6 cellular contexts compared by ENCODE assay signal in genomic region chr19:47236072-47236471, GRCh38. TPM values are rescaled to one million over a fixed set of nuclear protein-coding genes. Genes with fewer than 3 reads are reported as not detected.
DNase-seq lines count a peak whose midpoint lies in the region; ATAC-seq, FAIRE-seq and TF ChIP-seq lines count a peak whose summit lies in the region.
"Not testable (repeated sequence)": the region's sequence is repeated elsewhere in the genome, so short reads cannot be mapped to it uniquely, and the experiment has no call there.

No MANE protein-coding gene starts in this region.

- not testable (repeated sequence) for H3K36me3 Mint-ChIP-seq in CD4-positive, alpha-beta T cell (ENCODE audit: low read depth); activated naive CD4-positive, alpha-beta T cell treated with anti-CD3 and anti-CD28 coated beads for 36 hours (ENCODE audit: low read depth); neural crest cell (ENCODE audit: low read depth)
- peaks cover 14% of the 10 kb centered on the region for H3K36me3 Mint-ChIP-seq in stimulated activated effector memory CD8-positive, alpha-beta T cell treated with anti-CD3 and anti-CD28 coated beads, Interleukin-12 subunit alpha, Interleukin-12 subunit beta, amount 100 ng/mL, for 72 hours

- H3K27me3 Mint-ChIP-seq in CD4-positive, alpha-beta T cell; activated naive CD4-positive, alpha-beta T cell treated with anti-CD3 and anti-CD28 coated beads for 36 hours (ENCODE audit: low read depth): not testable (repeated sequence)
- peaks cover 20% of the 10 kb centered on the region for H3K27me3 Mint-ChIP-seq in neural crest cell (ENCODE audit: low read depth)

- H3K27me3 ChIP-seq in CD4-positive, alpha-beta T cell (ENCODE audit: control insufficient read depth, insufficient read depth, low read length); IMR-90 (ENCODE audit: control insufficient read depth, insufficient read depth, low read length): not testable (repeated sequence)
- H3K27me3 ChIP-seq in H1 (replicated peaks in 1 of 4; ENCODE audit: control insufficient read depth in 3 of 4, extremely low read depth in 1 of 4, insufficient read depth in 3 of 4, low read length in 3 of 4), result peaks cover 0 to 17% (median 16%) of the 10 kb centered on the region in 4 experiments; a peak in 6 of 7 replicates

- H4K91ac ChIP-seq in IMR-90 (ENCODE audit: insufficient read depth, low read depth, low read length); H1 (replicated peaks; ENCODE audit: insufficient read length, low read length): not testable (repeated sequence)

- H3K79me1 ChIP-seq in IMR-90 (ENCODE audit: low read depth in 1 of 2, low read length in 2 of 2), result peaks cover 4 to 15% of the 10 kb centered on the region in 2 experiments
- not testable (repeated sequence) for H3K79me1 ChIP-seq in H1 (ENCODE audit: low read depth, low read length)

- WGBS in IMR-90 (ENCODE audit: extremely low coverage in 2 of 2, insufficient read length in 1 of 2), 2 experiments, result no CpG with 5 or more reads among the region's 4 CpGs
- 94% methylated on average over 4 of the region's 4 CpGs; no CpG with 5 or more reads in 1 of the 2 experiments for WGBS in H1 (ENCODE audit: extremely low coverage in 1 of 2, insufficient coverage in 1 of 2, insufficient read length in 1 of 2, insufficient replicate concordance in 2 of 2, low coverage in 1 of 2, low lambda C conversion rate in 2 of 2, missing lambda C conversion rate in 1 of 2), 2 experiments

- BruUV-seq in IMR-90 (replicated peaks; lab: Mats Ljungman, UMichigan), result not testable (repeated sequence)

- peaks cover 24% of the 10 kb centered on the region for H3K4me1 Mint-ChIP-seq in CD4-positive, alpha-beta T cell (ENCODE audit: low read depth)
- peaks cover 33% of the 10 kb centered on the region for H3K4me1 Mint-ChIP-seq in activated naive CD4-positive, alpha-beta T cell treated with anti-CD3 and anti-CD28 coated beads for 36 hours (ENCODE audit: low read depth)
- H3K4me1 Mint-ChIP-seq in neural crest cell, result peaks cover 25% of the 10 kb centered on the region
- peaks cover 25% of the 10 kb centered on the region for H3K4me1 Mint-ChIP-seq in stimulated activated effector memory CD8-positive, alpha-beta T cell treated with anti-CD3 and anti-CD28 coated beads, Interleukin-12 subunit alpha, Interleukin-12 subunit beta, amount 100 ng/mL, for 72 hours

- not testable (repeated sequence) for H4K8ac ChIP-seq in IMR-90 (ENCODE audit: low read depth in 2 of 2, low read length in 2 of 2)
- peak overlapping the region; percentile 62; the same call in 1 of the 2 replicates for H4K8ac ChIP-seq in H1 (ENCODE audit: extremely low read depth, insufficient read depth, low read length)

- not testable (repeated sequence) for H3K9me3 ChIP-seq in CD4-positive, alpha-beta T cell (ENCODE audit: control insufficient read depth, low read length); IMR-90 (ENCODE audit: control insufficient read depth, insufficient read depth, low read length); H1 (ENCODE audit: insufficient read depth in 2 of 2, low read depth in 1 of 2, low read length in 1 of 2)

- H3K4me3 ChIP-seq in IMR-90 (ENCODE audit: insufficient read depth, low read depth, low read length); H1 (ENCODE audit: extremely low read depth in 1 of 4, insufficient read depth in 2 of 4, low read depth in 3 of 4, low read length in 4 of 4): not testable (repeated sequence)

- not testable (repeated sequence) for TF ChIP-seq CTCF in CD4-positive, alpha-beta T cell (IDR thresholded peaks at IDR 0.05); IMR-90 (conservative IDR thresholded peaks at IDR 0.05; ENCODE audit: low read depth, low read length); H1 (IDR thresholded peaks at IDR 0.05; ENCODE audit: control extremely low read depth in 1 of 3, insufficient read depth in 1 of 3, low read depth in 1 of 3, low read length in 3 of 3); neural crest cell (conservative IDR thresholded peaks at IDR 0.05)

- not testable (repeated sequence) for H2BK120ac ChIP-seq in IMR-90 (ENCODE audit: low read depth, low read length); H1 (replicated peaks; ENCODE audit: low read depth, low read length)

- H3K4me2 ChIP-seq in IMR-90 (ENCODE audit: low read depth, low read length); H1 (ENCODE audit: insufficient read depth in 1 of 2, low read depth in 2 of 2, low read length in 2 of 2): not testable (repeated sequence)

- H3K23me2 ChIP-seq in H1 (ENCODE audit: low read depth, low read length), result not testable (repeated sequence)

- not testable (repeated sequence) for H3K18ac ChIP-seq in IMR-90 (ENCODE audit: low read depth, low read length); H1 (ENCODE audit: extremely low read depth, low read length)

- not testable (repeated sequence) for H2BK5ac ChIP-seq in IMR-90 (ENCODE audit: low read depth, low read length, poor library complexity, severe bottlenecking); H1 (ENCODE audit: low read depth, low read length)

- peak overlapping the region; percentile 90; the same call in 1 of the 2 replicates for H2BK12ac ChIP-seq in H1 (ENCODE audit: low read depth, low read length)

- POLR2A ChIA-PET in CD4-positive, alpha-beta T cell (lab: Charles Lee); IMR-90 (lab: Charles Lee; ENCODE audit: unreplicated experiment): not testable (repeated sequence)
- POLR2A ChIA-PET in H1 (lab: Charles Lee; ENCODE audit: partially characterized antibody), result interaction anchor here (0.9 to 2.1 kb wide), 3 partner anchors 8 to 15 kb away, joined by 4 to 7 read pairs (median 5); no protein-coding TSS in a partner anchor

- in situ Hi-C loops in IMR-90 (cut with MboI; ENCODE audit: low sequenced_read_pairs), result not testable (repeated sequence)

- not testable (repeated sequence) for H3K56ac ChIP-seq in IMR-90 (ENCODE audit: extremely low read depth, insufficient read depth, low read length); H1 (replicated peaks; ENCODE audit: insufficient read length, low read depth, low read length)

- dilution Hi-C loops in IMR-90 (cut with HindIII; ENCODE audit: low sequenced_read_pairs, unreplicated experiment), result not testable (repeated sequence)

- not testable (repeated sequence) for H3K27ac ChIP-seq in CD4-positive, alpha-beta T cell (ENCODE audit: low read depth, low read length); IMR-90 (ENCODE audit: insufficient read depth, low read length); H1 (ENCODE audit: low read depth, low read length)

- not testable (repeated sequence) for H3K9ac ChIP-seq in IMR-90 (ENCODE audit: low read depth, low read length); H1 (replicated peaks in 1 of 4; ENCODE audit: extremely low read depth in 1 of 4, low read depth in 3 of 4, low read length in 3 of 4)

- DNase-seq in CD4-positive, alpha-beta T cell; IMR-90; activated naive CD4-positive, alpha-beta T cell treated with anti-CD3 and anti-CD28 coated beads for 36 hours; H1 (ENCODE audit: low read depth in 1 of 2, low spot score in 2 of 2); neural crest cell (ENCODE audit: low read depth, low spot score); stimulated activated effector memory CD8-positive, alpha-beta T cell treated with anti-CD3 and anti-CD28 coated beads, Interleukin-12 subunit alpha, Interleukin-12 subunit beta, amount 100 ng/mL, for 72 hours (ENCODE audit: low spot score in 2 of 2): not testable (repeated sequence)

- not testable (repeated sequence) for TF ChIP-seq EP300 in H1 (IDR thresholded peaks at IDR 0.05; ENCODE audit: borderline replicate concordance in 1 of 2, low read depth in 2 of 2, low read length in 2 of 2)

- H3K14ac ChIP-seq in IMR-90 (replicated peaks; ENCODE audit: low read depth, low read length); H1 (ENCODE audit: insufficient read length): not testable (repeated sequence)

- H2BK20ac ChIP-seq in IMR-90 (ENCODE audit: low read depth, low read length), result not testable (repeated sequence)
- H2BK20ac ChIP-seq in H1 (ENCODE audit: low read length), result peak overlapping the region; percentile 86; the same call in 1 of the 2 replicates

- FAIRE-seq in H1 (lab: Jason Lieb, UNC), result not testable (repeated sequence)

- H4K5ac ChIP-seq in IMR-90 (ENCODE audit: low read depth, low read length); H1 (ENCODE audit: insufficient read length, low read depth, low read length): not testable (repeated sequence)

- TF ChIP-seq RAD21 in IMR-90 (IDR thresholded peaks at IDR 0.05; ENCODE audit: low read length); H1 (IDR thresholded peaks at IDR 0.05 in 1 of 2, conservative IDR thresholded peaks at IDR 0.05 in 1 of 2; ENCODE audit: low read depth in 2 of 2, low read length in 2 of 2): not testable (repeated sequence)

- H3K27ac Mint-ChIP-seq in CD4-positive, alpha-beta T cell; neural crest cell (ENCODE audit: unreplicated experiment): not testable (repeated sequence)
- peak overlapping the region; percentile 30 for H3K27ac Mint-ChIP-seq in activated naive CD4-positive, alpha-beta T cell treated with anti-CD3 and anti-CD28 coated beads for 36 hours
- peak overlapping the region; percentile 49 for H3K27ac Mint-ChIP-seq in stimulated activated effector memory CD8-positive, alpha-beta T cell treated with anti-CD3 and anti-CD28 coated beads, Interleukin-12 subunit alpha, Interleukin-12 subunit beta, amount 100 ng/mL, for 72 hours

- CTCF ChIA-PET in CD4-positive, alpha-beta T cell (lab: Charles Lee); IMR-90 (lab: Yijun Ruan, JAX): not testable (repeated sequence)
- CTCF ChIA-PET in activated naive CD4-positive, alpha-beta T cell treated with anti-CD3 and anti-CD28 coated beads for 36 hours (lab: Charles Lee), result interaction anchor here (1.0 kb wide), 1 partner anchor 8 kb away, joined by 4 read pairs; no protein-coding TSS in a partner anchor
- CTCF ChIA-PET in H1 (lab: Charles Lee; ENCODE audit: partially characterized antibody), result interaction anchor here (4.8 to 8.3 kb wide), 2 partner anchors 9 to 25 kb away, joined by 27 to 85 read pairs; no protein-coding TSS in a partner anchor

- ATAC-seq in CD4-positive, alpha-beta T cell (ENCODE audit: poor library complexity); IMR-90 (ENCODE audit: low read depth); stimulated activated effector memory CD8-positive, alpha-beta T cell treated with anti-CD3 and anti-CD28 coated beads, Interleukin-12 subunit alpha, Interleukin-12 subunit beta, amount 100 ng/mL, for 72 hours: not testable (repeated sequence)

- H3K9me1 ChIP-seq in IMR-90 (ENCODE audit: insufficient read depth, low read length), result peaks cover 12% of the 10 kb centered on the region

- H3K4me1 ChIP-seq in IMR-90 (ENCODE audit: control insufficient read depth, insufficient read depth, low read length) (peaks cover 22% of the 10 kb centered on the region), H1 (replicated peaks in 1 of 4; ENCODE audit: control insufficient read depth in 3 of 4, insufficient read depth in 4 of 4, low read length in 3 of 4) (peaks cover 16 to 26% (median 21%) of the 10 kb centered on the region in 4 experiments)

- peak overlapping the region; percentile 34 for H3K4me3 Mint-ChIP-seq in CD4-positive, alpha-beta T cell
- not testable (repeated sequence) for H3K4me3 Mint-ChIP-seq in activated naive CD4-positive, alpha-beta T cell treated with anti-CD3 and anti-CD28 coated beads for 36 hours; stimulated activated effector memory CD8-positive, alpha-beta T cell treated with anti-CD3 and anti-CD28 coated beads, Interleukin-12 subunit alpha, Interleukin-12 subunit beta, amount 100 ng/mL, for 72 hours
- H3K4me3 Mint-ChIP-seq in neural crest cell, result peak overlapping the region; percentile 72

- not testable (repeated sequence) for TF ChIP-seq POLR2A in IMR-90 (IDR thresholded peaks at IDR 0.05; ENCODE audit: low read depth, low read length); H1 (IDR thresholded peaks at IDR 0.05; ENCODE audit: control extremely low read depth in 1 of 2, low read depth in 2 of 2, low read length in 2 of 2)

- H3K4ac ChIP-seq in IMR-90 (ENCODE audit: low read depth, low read length) (0 out of 2 replicates have a peak overlapping the region, but pooled peaks have one; percentile 5), H1 (replicated peaks; ENCODE audit: insufficient read length, low read depth, low read length) (peak overlapping the region; percentile 51)

- H3K36me3 ChIP-seq in IMR-90 (ENCODE audit: control insufficient read depth, insufficient read depth, low read length); H1 (ENCODE audit: control insufficient read depth in 2 of 4, insufficient read depth in 4 of 4, low read length in 3 of 4): not testable (repeated sequence)

- not testable (repeated sequence) for H3K79me2 ChIP-seq in H1 (ENCODE audit: control insufficient read depth in 1 of 2, insufficient read depth in 2 of 2, low read length in 2 of 2)

- H2AK9ac ChIP-seq in IMR-90 (replicated peaks; ENCODE audit: low read depth, low read length, poor library complexity), result not testable (repeated sequence)

- not testable (repeated sequence) for H2BK15ac ChIP-seq in IMR-90 (ENCODE audit: low read depth, low read length)
- H2BK15ac ChIP-seq in H1 (ENCODE audit: low read length), result peak overlapping the region; percentile 88; the same call in 1 of the 2 replicates

- H3K23ac ChIP-seq in IMR-90 (ENCODE audit: low read depth, low read length); H1 (ENCODE audit: insufficient read length): not testable (repeated sequence)

- not testable (repeated sequence) for H3K9me3 Mint-ChIP-seq in CD4-positive, alpha-beta T cell; activated naive CD4-positive, alpha-beta T cell treated with anti-CD3 and anti-CD28 coated beads for 36 hours; neural crest cell; stimulated activated effector memory CD8-positive, alpha-beta T cell treated with anti-CD3 and anti-CD28 coated beads, Interleukin-12 subunit alpha, Interleukin-12 subunit beta, amount 100 ng/mL, for 72 hours

- intact Hi-C loops in CD4-positive, alpha-beta T cell (cut with DNase I, micrococcal nuclease), result loop anchor here in 1 of 2 experiments (10.0 kb wide), 1 partner anchor 521 kb away; the partner anchor contains the start of gene PRKD2
- intact Hi-C loops in IMR-90 (cut with micrococcal nuclease); activated naive CD4-positive, alpha-beta T cell treated with anti-CD3 and anti-CD28 coated beads for 36 hours (cut with micrococcal nuclease): not testable (repeated sequence)

- not testable (repeated sequence) for H2AFZ ChIP-seq in IMR-90 (replicated peaks; ENCODE audit: low read length, poor library complexity); H1 (ENCODE audit: low read length)

- not testable (repeated sequence) for H2AK5ac ChIP-seq in IMR-90 (ENCODE audit: low read depth, low read length)
- H2AK5ac ChIP-seq in H1 (ENCODE audit: low read depth, low read length), result 0 out of 2 replicates have a peak overlapping the region, but pooled peaks have one; percentile 65

- H4K20me1 ChIP-seq in IMR-90 (ENCODE audit: insufficient read depth, low read length); H1 (replicated peaks in 1 of 2; ENCODE audit: control insufficient read depth in 1 of 2, insufficient read depth in 2 of 2, low read length in 2 of 2): not testable (repeated sequence)

RNA-seq across cellular contexts. Expression of gene BBC3, which starts 5.1 kb away (rescaled TPM):
- 10 to 100 TPM; 39.8 to 42.1 TPM for total RNA-seq in CD4-positive, alpha-beta T cell
- total RNA-seq in IMR-90 (2012; rRNA removed), result 1.6 and 1.9 TPM in 2 replicates
- 6.5 and 7.3 TPM in 2 replicates for polyA plus RNA-seq in IMR-90 (2012; rRNA removed)
- 4.4 and 12.4 TPM in 2 replicates for polyA plus RNA-seq in IMR-90 (2012; cell fraction: cytosol; rRNA removed)
- polyA plus RNA-seq in IMR-90 (2012; cell fraction: nucleus; rRNA removed; ENCODE audit: low replicate concordance), result 14.7 and 19.5 TPM in 2 replicates
- 10 to 100 TPM; 55.9 to 59.5 TPM for total RNA-seq in activated naive CD4-positive, alpha-beta T cell treated with anti-CD3 and anti-CD28 coated beads for 36 hours
- 21.6 and 23.3 TPM in 2 replicates for total RNA-seq in H1 (2021; fragmentation: NEBNext Ultra II Directional; extraction: Animal tissue kit (Norgen Biotek cat#: 25700))
- polyA plus RNA-seq in H1 (2011; rRNA removed), result 13.2 and 26.4 TPM in 2 replicates
- 17.9 TPM for polyA plus RNA-seq in H1 (2011; cell fraction: cytosol; rRNA removed)
- 24.4 TPM for polyA plus RNA-seq in H1 (2011; cell fraction: nucleus; rRNA removed)
- 21.4 to 25.1 TPM (median 23.4 TPM) in 4 replicates for polyA plus RNA-seq in H1 (2012, experiment 1 of 2)
- polyA plus RNA-seq in H1 (2012, experiment 2 of 2), result 18.5 TPM
- polyA plus RNA-seq in H1 (2013, experiment 1 of 2), result 7.7 TPM
- polyA plus RNA-seq in H1 (2013, experiment 2 of 2), result 7.8 TPM
- polyA minus RNA-seq in H1 (2011; rRNA and poly(A)+ RNA removed), result 3.1 and 5.8 TPM in 2 replicates
- polyA minus RNA-seq in H1 (2011; cell fraction: cytosol; rRNA and poly(A)+ RNA removed), result 18.3 TPM
- polyA minus RNA-seq in H1 (2011; cell fraction: nucleus; rRNA and poly(A)+ RNA removed), result 17.6 TPM
- total RNA-seq in neural crest cell, result 6.1 and 6.3 TPM in 2 replicates

RNA-seq across cellular contexts. Expression of gene CCDC9, which starts 20.3 kb away (rescaled TPM):
- 10 to 100 TPM; 68.5 to 74.3 TPM for total RNA-seq in CD4-positive, alpha-beta T cell
- total RNA-seq in IMR-90 (2012; rRNA removed) (2.9 and 3.6 TPM in 2 replicates), neural crest cell (24.6 and 26.1 TPM in 2 replicates)
- polyA plus RNA-seq in IMR-90 (2012; rRNA removed) (8.6 and 9.6 TPM in 2 replicates), H1 (2011; rRNA removed) (3.7 and 7.0 TPM in 2 replicates)
- polyA plus RNA-seq in IMR-90 (2012; cell fraction: cytosol; rRNA removed), result 5.6 and 8.4 TPM in 2 replicates
- 29.1 and 33.9 TPM in 2 replicates for polyA plus RNA-seq in IMR-90 (2012; cell fraction: nucleus; rRNA removed; ENCODE audit: low replicate concordance)
- 10 to 100 TPM; 43.6 to 47.7 TPM for total RNA-seq in activated naive CD4-positive, alpha-beta T cell treated with anti-CD3 and anti-CD28 coated beads for 36 hours
- total RNA-seq in H1 (2021; fragmentation: NEBNext Ultra II Directional; extraction: Animal tissue kit (Norgen Biotek cat#: 25700)), result 25.7 and 29.8 TPM in 2 replicates
- polyA plus RNA-seq in H1 (2011; cell fraction: cytosol; rRNA removed), result 8.7 TPM
- 11.6 TPM for polyA plus RNA-seq in H1 (2011; cell fraction: nucleus; rRNA removed)
- polyA plus RNA-seq in H1 (2012, experiment 1 of 2), result 18.0 to 31.1 TPM (median 28.0 TPM) in 4 replicates
- polyA plus RNA-seq in H1 (2012, experiment 2 of 2), result 17.9 TPM
- polyA plus RNA-seq in H1 (2013, experiment 1 of 2), result 13.5 TPM
- 12.8 TPM for polyA plus RNA-seq in H1 (2013, experiment 2 of 2)
- 2.9 and 3.3 TPM in 2 replicates for polyA minus RNA-seq in H1 (2011; rRNA and poly(A)+ RNA removed)
- polyA minus RNA-seq in H1 (2011; cell fraction: cytosol; rRNA and poly(A)+ RNA removed), result 4.3 TPM
- 5.3 TPM for polyA minus RNA-seq in H1 (2011; cell fraction: nucleus; rRNA and poly(A)+ RNA removed)

RNA-seq across cellular contexts. Expression of gene INAFM1, which starts 38.6 kb away (rescaled TPM):
- 10 to 100 TPM; 16.9 to 19.3 TPM for total RNA-seq in CD4-positive, alpha-beta T cell
- total RNA-seq in IMR-90 (2012; rRNA removed) (0.36 and 0.56 TPM in 2 replicates), neural crest cell (10.2 and 10.6 TPM in 2 replicates)
- polyA plus RNA-seq in IMR-90 (2012; rRNA removed) (7.8 and 11.0 TPM in 2 replicates), H1 (2011; rRNA removed) (2.6 and 3.9 TPM in 2 replicates)
- 3.7 and 17.5 TPM in 2 replicates for polyA plus RNA-seq in IMR-90 (2012; cell fraction: cytosol; rRNA removed)
- 25.4 and 47.4 TPM in 2 replicates for polyA plus RNA-seq in IMR-90 (2012; cell fraction: nucleus; rRNA removed; ENCODE audit: low replicate concordance)
- 10 to 100 TPM; 18.7 to 19.9 TPM for total RNA-seq in activated naive CD4-positive, alpha-beta T cell treated with anti-CD3 and anti-CD28 coated beads for 36 hours
- total RNA-seq in H1 (2021; fragmentation: NEBNext Ultra II Directional; extraction: Animal tissue kit (Norgen Biotek cat#: 25700)), result 3.4 and 4.4 TPM in 2 replicates
- polyA plus RNA-seq in H1 (2011; cell fraction: cytosol; rRNA removed), result 1.9 TPM
- 4.5 TPM for polyA plus RNA-seq in H1 (2011; cell fraction: nucleus; rRNA removed)
- 3.1 to 5.1 TPM (median 4.6 TPM) in 4 replicates for polyA plus RNA-seq in H1 (2012, experiment 1 of 2)
- polyA plus RNA-seq in H1 (2012, experiment 2 of 2), result 1.00 TPM
- 4.0 TPM for polyA plus RNA-seq in H1 (2013, experiment 1 of 2)
- 4.1 TPM for polyA plus RNA-seq in H1 (2013, experiment 2 of 2)
- 0.59 TPM in 1 of 2 replicates, not detected in the other for polyA minus RNA-seq in H1 (2011; rRNA and poly(A)+ RNA removed)
- polyA minus RNA-seq in H1 (2011; cell fraction: cytosol; rRNA and poly(A)+ RNA removed), result 1.2 TPM
- polyA minus RNA-seq in H1 (2011; cell fraction: nucleus; rRNA and poly(A)+ RNA removed), result 1.9 TPM
